In genomic region chr10:73897693-73898092, GRCh38 we compare ENCODE assay signal across 6 cellular contexts.
"Had no signal": no experiment of that assay in that cellular context is flagged by ENCODE, and none has a peak within 500 bp of the region (broad histone marks: within the 10 kb centered on the region; RNA-seq: fewer than 3 reads in every experiment).

No MANE protein-coding gene starts in this region.

- H2AFZ ChIP-seq: GM23248 had no signal

- H3K4me3 ChIP-seq: GM23248, HAP-1, K562 had no signal

- H3K36me3 ChIP-seq: HAP-1 had no signal

- H3K27ac ChIP-seq: GM23248, HL-60 had no signal

- DNase-seq: GM23248, GOT3, H7 had no signal
